Comparison of ENCODE assay signal across 8 cellular contexts in genomic region chr11:106076421-106076922, GRCh38. TPM values are rescaled to one million over a fixed set of nuclear protein-coding genes. Genes with fewer than 3 reads are reported as not detected.
A peak's percentile ranks its signal among the peaks of the same experiment; 100 is the strongest.
DNase-seq lines count a peak whose midpoint lies in the region; ATAC-seq and TF ChIP-seq lines count a peak whose summit lies in the region.

No MANE protein-coding gene starts in this region.

- peak overlapping the region; percentile 97 for H2AFZ ChIP-seq in ACC112 (ENCODE audit: low read length, unreplicated experiment)

- peak; percentile 0 for ATAC-seq in GM18867 (IDR thresholded peaks at IDR 0.05; ENCODE audit: unreplicated experiment)
- no peak for ATAC-seq in T-helper 17 cell
- peak; percentile 3 for ATAC-seq in omental fat pad (ENCODE audit: low FRiP score)
- ATAC-seq in GM21619 (IDR thresholded peaks at IDR 0.05; ENCODE audit: unreplicated experiment) = no peak
- ATAC-seq in HG02973 (IDR thresholded peaks at IDR 0.05; ENCODE audit: unreplicated experiment) = no peak

- H3K4me3 Mint-ChIP-seq in T-helper 17 cell = peak overlapping the region; percentile 97

- peak in 1 of 3 donors; percentile 8 for DNase-seq in T-helper 17 cell
- DNase-seq in esophagus muscularis mucosa (ENCODE audit: extremely low spot score) = no peak
- no peak for DNase-seq in omental fat pad (ENCODE audit: low spot score)
- no peak for DNase-seq in HuH-7 (ENCODE audit: low spot score)

- H3K4me3 ChIP-seq in ACC112 (ENCODE audit: low read depth, low read length) (peak overlapping the region; percentile 94), esophagus muscularis mucosa (peak overlapping the region; percentile 66 to 72 (median 69))

- intact Hi-C loops in esophagus muscularis mucosa (cut with DNase I) = loop anchor here (5.0 kb wide), 1 partner anchor 54 kb away; the partner anchor contains the start of gene MSANTD4

- no peak for TF ChIP-seq POLR2A in esophagus muscularis mucosa (IDR thresholded peaks at IDR 0.05; ENCODE audit: low read depth)

- H3K36me3 Mint-ChIP-seq in T-helper 17 cell (ENCODE audit: low read depth) = peaks cover 10% of the 10 kb centered on the region

- no peak overlapping the region for H3K27ac ChIP-seq in ACC112 (ENCODE audit: low read depth, low read length)
- H3K27ac ChIP-seq in esophagus muscularis mucosa (replicated peaks in 1 of 4) = peak overlapping the region; percentile 93 to 97 (median 95)

- H3K4me1 Mint-ChIP-seq in T-helper 17 cell = peaks cover 43% of the 10 kb centered on the region

- TF ChIP-seq EP300 in esophagus muscularis mucosa (IDR thresholded peaks at IDR 0.05) = no peak

- peaks cover 37% of the 10 kb centered on the region for H3K79me2 ChIP-seq in ACC112 (ENCODE audit: control insufficient read depth, insufficient read depth, low read length, unreplicated experiment)

- H3K4me1 ChIP-seq in ACC112 (ENCODE audit: control insufficient read depth, insufficient read depth, low read length, unreplicated experiment) (peaks cover 18% of the 10 kb centered on the region), esophagus muscularis mucosa (peaks cover 23 to 53% (median 46%) of the 10 kb centered on the region in 4 donors)

- no peaks in the 10 kb centered on the region for H3K27me3 ChIP-seq in ACC112 (ENCODE audit: insufficient read depth, low read length)
- no peaks in the 10 kb centered on the region for H3K27me3 ChIP-seq in esophagus muscularis mucosa

- H3K9me3 ChIP-seq in T-helper 17 cell (ENCODE audit: control insufficient read depth, low read length, poor library complexity, severe bottlenecking) (no peaks in the 10 kb centered on the region), esophagus muscularis mucosa (no peaks in the 10 kb centered on the region)

- no peaks in the 10 kb centered on the region for H3K27me3 Mint-ChIP-seq in T-helper 17 cell

- under 1% methylated on average over 14 of the region's 14 CpGs for WGBS in esophagus muscularis mucosa

- no peak for TF ChIP-seq CTCF in esophagus muscularis mucosa (IDR thresholded peaks at IDR 0.05)
- no peak for TF ChIP-seq CTCF in omental fat pad (IDR thresholded peaks at IDR 0.05)

- peaks cover 21% of the 10 kb centered on the region for H3K36me3 ChIP-seq in ACC112 (ENCODE audit: insufficient read depth, low read length)
- H3K36me3 ChIP-seq in esophagus muscularis mucosa = peaks cover 0 to 17% (median 2%) of the 10 kb centered on the region in 4 donors

- H3K27ac Mint-ChIP-seq in T-helper 17 cell = peak overlapping the region; percentile 93

RNA-seq across cellular contexts. Expression of gene KBTBD3, which starts 0.7 kb away (rescaled TPM):
- total RNA-seq in T-helper 17 cell (1 to 10 TPM; 4.8 to 5.7 TPM), esophagus muscularis mucosa (1 to 10 TPM; 3.6 to 8.3 (median 6.6) TPM), omental fat pad (10 to 100 TPM in 1 of 4 donors, 1 to 10 TPM in 3; 2.5 to 12.0 (median 4.4) TPM)

RNA-seq across cellular contexts. Expression of gene AASDHPPT, which starts 1.0 kb away (rescaled TPM):
- total RNA-seq in T-helper 17 cell = 10 to 100 TPM; 18.9 to 19.1 TPM
- 10 to 100 TPM; 23.7 to 28.0 (median 24.7) TPM for total RNA-seq in esophagus muscularis mucosa
- total RNA-seq in omental fat pad = 10 to 100 TPM; 24.5 to 35.8 (median 29.0) TPM

RNA-seq across cellular contexts. Expression of gene MSANTD4, which starts 54.4 kb away (rescaled TPM):
- total RNA-seq in T-helper 17 cell (1 to 10 TPM; 6.0 to 6.4 TPM), esophagus muscularis mucosa (10 to 100 TPM; 22.5 to 32.8 (median 25.6) TPM), omental fat pad (10 to 100 TPM; 11.9 to 26.2 (median 17.7) TPM)

Comparison
In these comparisons a context has a peak if more than half of its experiments do, and no peak if none do; other contexts are left out.
1. ATAC-seq: peak in GM18867 (single experiment) and omental fat pad (single experiment); none in T-helper 17 cell (single experiment), GM21619 (single experiment) and HG02973 (single experiment).